Comparison of ENCODE assay signal across 8 cellular contexts in the genomic region with DNA sequence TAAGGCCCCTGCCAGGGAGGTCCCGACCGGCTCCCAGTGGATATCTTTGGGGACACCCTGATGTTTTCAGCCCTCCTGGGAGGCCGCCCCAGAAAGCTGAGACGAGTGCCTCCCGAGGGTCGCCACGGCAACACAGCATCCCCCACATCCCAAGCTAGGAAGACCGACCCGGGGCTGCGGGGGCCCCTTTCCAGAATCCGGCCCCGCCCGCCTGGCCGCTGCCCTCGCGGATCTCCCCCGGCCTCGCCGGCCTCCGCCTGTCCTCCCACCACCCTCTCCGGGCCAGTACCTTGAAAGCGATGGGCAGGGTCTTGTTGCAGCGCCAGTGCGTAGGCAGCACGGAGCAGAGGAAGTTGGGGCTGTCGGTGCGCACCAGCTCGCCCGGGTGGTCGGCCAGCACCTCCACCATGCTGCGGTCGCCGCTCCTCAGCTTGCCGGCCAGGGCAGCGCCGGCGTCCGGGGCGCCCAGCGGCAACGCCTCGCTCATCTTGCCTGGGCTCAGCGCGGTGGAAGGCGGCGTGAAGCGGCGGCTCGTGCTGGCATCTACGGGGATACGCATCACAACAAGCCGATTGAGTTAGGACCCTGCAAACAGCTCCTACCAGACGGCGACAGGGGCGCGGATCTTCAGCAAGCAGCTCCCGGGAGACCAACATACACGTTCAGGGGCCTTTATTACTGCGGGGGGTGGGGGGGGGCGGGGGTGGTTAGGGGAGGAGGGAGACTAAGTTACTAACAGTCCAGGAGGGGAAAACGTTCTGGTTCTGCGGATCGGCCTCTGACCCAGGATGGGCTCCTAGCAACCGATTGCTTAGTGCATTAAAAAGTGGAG.
DNase-seq lines count a peak whose midpoint lies in the region; ATAC-seq and TF ChIP-seq lines count a peak whose summit lies in the region.

No MANE protein-coding gene starts in this region.

- H3K27me3 ChIP-seq in left ventricle myocardium inferior (ENCODE audit: low read depth), result peaks cover 91% of the 10 kb centered on the region

- H3K9me3 ChIP-seq in KOPT-K1 (ENCODE audit: insufficient read depth, low read length, poor library complexity, severe bottlenecking) (no peaks in the 10 kb centered on the region), left ventricle myocardium inferior (replicated peaks) (no peaks in the 10 kb centered on the region)

- POLR2A ChIA-PET in HEK293T (lab: Yijun Ruan, JAX), result interaction anchor here (0.9 to 3.6 kb wide), 8 partner anchors 20 to 141 kb away, joined by 3 to 22 read pairs (median 3); no protein-coding TSS in a partner anchor

- H3K4me3 ChIP-seq in left ventricle myocardium inferior, result peak overlapping the region; percentile 75

- peaks cover 55% of the 10 kb centered on the region for H3K36me3 ChIP-seq in KOPT-K1 (ENCODE audit: insufficient read depth, low read length)
- H3K36me3 ChIP-seq in left ventricle myocardium inferior, result no peaks in the 10 kb centered on the region

- DNase-seq in CD1c-positive myeloid dendritic cell (ENCODE audit: extremely low spot score), result peak; percentile 63
- peak; percentile 37 for DNase-seq in activated naive CD4-positive, alpha-beta T cell treated with anti-CD3 and anti-CD28 coated beads, Interleukin-2, amount 50 U/mL, for 16 hours
- DNase-seq in left ventricle myocardium inferior, result peak; percentile 27
- DNase-seq in sciatic nerve (ENCODE audit: low spot score), result peak; percentile 68
- DNase-seq in HEK293T (ENCODE audit: extremely low spot score), result no peak
- DNase-seq in AG08395 (ENCODE audit: low spot score), result no peak

- peaks cover 57% of the 10 kb centered on the region for H3K4me1 ChIP-seq in left ventricle myocardium inferior

- no peak for TF ChIP-seq CTCF in left ventricle myocardium inferior (IDR thresholded peaks at IDR 0.05; ENCODE audit: borderline replicate concordance)

- CTCF ChIA-PET in HEK293T (lab: Yijun Ruan, JAX), result interaction anchor here (0.6 to 1.8 kb wide), 3 partner anchors 42 to 141 kb away, joined by 3 to 12 read pairs (median 5); no protein-coding TSS in a partner anchor

- no peak for ATAC-seq in sciatic nerve
- no peak for ATAC-seq in HG03159 (IDR thresholded peaks at IDR 0.05; ENCODE audit: unreplicated experiment)

- intact Hi-C loops in left ventricle myocardium inferior (cut with micrococcal nuclease), result no loop called here
- intact Hi-C loops in sciatic nerve (cut with DNase I), result no loop called here

- H3K27ac ChIP-seq in KOPT-K1 (ENCODE audit: low read depth, low read length, poor library complexity, severe bottlenecking), result peak overlapping the region; percentile 96
- H3K27ac ChIP-seq in left ventricle myocardium inferior (replicated peaks), result peak overlapping the region; percentile 87

TF ChIP-seq in HEK293T, 16 proteins besides CTCF, POLR2A, EP300 and RAD21:
- no peak for TF ChIP-seq TARDBP (IDR thresholded peaks at IDR 0.05)
- TF ChIP-seq FOXK2 (IDR thresholded peaks at IDR 0.05), result no peak
- TF ChIP-seq ELF4 (IDR thresholded peaks at IDR 0.05), result no peak
- no peak for TF ChIP-seq SUZ12 (IDR thresholded peaks at IDR 0.05)
- no peak for TF ChIP-seq L3MBTL2 (conservative IDR thresholded peaks at IDR 0.05)
- TF ChIP-seq FOXA1 (IDR thresholded peaks at IDR 0.05), result no peak
- TF ChIP-seq CTBP1 (IDR thresholded peaks at IDR 0.05; ENCODE audit: borderline replicate concordance), result no peak
- TF ChIP-seq NFRKB (IDR thresholded peaks at IDR 0.05), result no peak
- TF ChIP-seq, protein P1, sequence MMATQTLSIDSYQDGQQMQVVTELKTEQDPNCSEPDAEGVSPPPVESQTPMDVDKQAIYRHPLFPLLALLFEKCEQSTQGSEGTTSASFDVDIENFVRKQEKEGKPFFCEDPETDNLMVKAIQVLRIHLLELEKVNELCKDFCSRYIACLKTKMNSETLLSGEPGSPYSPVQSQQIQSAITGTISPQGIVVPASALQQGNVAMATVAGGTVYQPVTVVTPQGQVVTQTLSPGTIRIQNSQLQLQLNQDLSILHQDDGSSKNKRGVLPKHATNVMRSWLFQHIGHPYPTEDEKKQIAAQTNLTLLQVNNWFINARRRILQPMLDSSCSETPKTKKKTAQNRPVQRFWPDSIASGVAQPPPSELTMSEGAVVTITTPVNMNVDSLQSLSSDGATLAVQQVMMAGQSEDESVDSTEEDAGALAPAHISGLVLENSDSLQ (IDR thresholded peaks at IDR 0.05), result no peak
- no peak for TF ChIP-seq SP1 (IDR thresholded peaks at IDR 0.05)
- no peak for TF ChIP-seq LEF1 (IDR thresholded peaks at IDR 0.05; ENCODE audit: borderline replicate concordance)
- no peak for TF ChIP-seq ARNT (IDR thresholded peaks at IDR 0.05)

Comparison
In these comparisons a context has a peak if more than half of its experiments do, and no peak if none do; other contexts are left out.
1. DNase-seq: peak in CD1c-positive myeloid dendritic cell (single experiment), activated naive CD4-positive, alpha-beta T cell treated with anti-CD3 and anti-CD28 coated beads, Interleukin-2, amount 50 U/mL, for 16 hours (single experiment), left ventricle myocardium inferior (single experiment) and sciatic nerve (single experiment); none in HEK293T (single experiment) and AG08395 (single experiment).